In genomic region chr7:101126651-101127459, GRCh38 we compare ENCODE assay signal across 1 cellular context.
A peak's percentile ranks its signal among the peaks of the same experiment; 100 is the strongest.
TF ChIP-seq lines count a peak whose summit lies in the region.

TSS of gene SERPINE1 (plus strand) at chr7:101127104. CDS start at chr7:101128394, 1,290 bp downstream.

TF ChIP-seq in HepG2, 621 proteins besides CTCF, POLR2A, EP300 and RAD21 (continued from another document and continues in another):
- TF ChIP-seq ZNF646 (CRISPR knock-in tag; IDR thresholded peaks at IDR 0.05) (peak; percentile 96), RORA (CRISPR knock-in tag; IDR thresholded peaks at IDR 0.05) (no peak), SETDB1 (CRISPR knock-in tag; IDR thresholded peaks at IDR 0.05; ENCODE audit: borderline replicate concordance) (no peak), PHF8 (CRISPR knock-in tag; IDR thresholded peaks at IDR 0.05) (no peak), STAG1 (CRISPR knock-in tag; IDR thresholded peaks at IDR 0.05) (peak; percentile 18; the same call in 1 of the 2 replicates), ZNF331 (CRISPR knock-in tag; IDR thresholded peaks at IDR 0.05) (peak; percentile 81), ADNP (CRISPR knock-in tag; IDR thresholded peaks at IDR 0.05) (0 out of 2 replicates have a peak, but pooled peaks have one; percentile 40), SIX1 (CRISPR knock-in tag; IDR thresholded peaks at IDR 0.05; ENCODE audit: borderline replicate concordance) (peak; percentile 56; the same call in 1 of the 2 replicates), ZNF451 (CRISPR knock-in tag; IDR thresholded peaks at IDR 0.05) (peak; percentile 85), ATF1 (CRISPR knock-in tag; IDR thresholded peaks at IDR 0.05) (peak; percentile 59), PLSCR1 (CRISPR knock-in tag; IDR thresholded peaks at IDR 0.05; ENCODE audit: borderline replicate concordance) (no peak), NR2F2 (IDR thresholded peaks at IDR 0.05; ENCODE audit: borderline replicate concordance, low read depth) (peak; percentile 99), PRDM15 (CRISPR knock-in tag; IDR thresholded peaks at IDR 0.05) (no peak), FOXA1 (IDR thresholded peaks at IDR 0.05) (no peak), FOXA1 (CRISPR knock-in tag; IDR thresholded peaks at IDR 0.05) (peak; percentile 68), ZNF367 (CRISPR knock-in tag; IDR thresholded peaks at IDR 0.05; ENCODE audit: borderline replicate concordance) (no peak), CBX2 (IDR thresholded peaks at IDR 0.05; ENCODE audit: low read depth, low read length) (no peak), CBX2 (CRISPR knock-in tag; IDR thresholded peaks at IDR 0.05; ENCODE audit: low read depth) (no peak), HNRNPK (IDR thresholded peaks at IDR 0.05; ENCODE audit: low read depth, low read length, poor library complexity, severe bottlenecking) (no peak), ZNF737 (CRISPR knock-in tag; IDR thresholded peaks at IDR 0.05; ENCODE audit: borderline replicate concordance) (no peak), SIX4 (CRISPR knock-in tag; IDR thresholded peaks at IDR 0.05) (no peak), DNMT1 (CRISPR knock-in tag; IDR thresholded peaks at IDR 0.05) (no peak; the same call in 1 of the 2 replicates), MXI1 (IDR thresholded peaks at IDR 0.05; ENCODE audit: borderline replicate concordance, low read depth, low read length) (peak; percentile 90; the same call in 2 of the 3 replicates), TOE1 (CRISPR knock-in tag; IDR thresholded peaks at IDR 0.05) (no peak), ZNF441 (CRISPR knock-in tag; IDR thresholded peaks at IDR 0.05; ENCODE audit: borderline replicate concordance) (0 out of 2 replicates have a peak, but pooled peaks have one; percentile 4), TEF (CRISPR knock-in tag; IDR thresholded peaks at IDR 0.05) (no peak), ZNF256 (CRISPR knock-in tag; conservative IDR thresholded peaks at IDR 0.05) (no peak), ZKSCAN5 (CRISPR knock-in tag; IDR thresholded peaks at IDR 0.05) (no peak), TGIF2 (CRISPR knock-in tag; IDR thresholded peaks at IDR 0.05) (peak; percentile 83; the same call in 1 of the 2 replicates), MED1 (CRISPR knock-in tag; IDR thresholded peaks at IDR 0.05) (peak; percentile 97), ZNF432 (CRISPR knock-in tag; IDR thresholded peaks at IDR 0.05; ENCODE audit: borderline replicate concordance) (no peak), RFX5 (IDR thresholded peaks at IDR 0.05; ENCODE audit: low read depth, low read length) (peak; percentile 46; the same call in 1 of the 2 replicates), CHD4 (IDR thresholded peaks at IDR 0.05; ENCODE audit: borderline replicate concordance, low read length) (peak; percentile 73; the same call in 1 of the 2 replicates), ZNF274 (CRISPR knock-in tag; IDR thresholded peaks at IDR 0.05) (no peak), NFE2L1 (CRISPR knock-in tag; IDR thresholded peaks at IDR 0.05; ENCODE audit: borderline replicate concordance) (no peak), ZNF841 (CRISPR knock-in tag; IDR thresholded peaks at IDR 0.05; ENCODE audit: borderline replicate concordance) (no peak), POGK (CRISPR knock-in tag; conservative IDR thresholded peaks at IDR 0.05) (peak; percentile 97), DBP (CRISPR knock-in tag; IDR thresholded peaks at IDR 0.05; ENCODE audit: not compliant biosample characterization) (no peak), NRL (CRISPR knock-in tag; IDR thresholded peaks at IDR 0.05; ENCODE audit: borderline replicate concordance) (peak; percentile 65; the same call in 1 of the 2 replicates), TAF1 (CRISPR knock-in tag; IDR thresholded peaks at IDR 0.05) (peak; percentile 75), ZMAT3 (CRISPR knock-in tag; conservative IDR thresholded peaks at IDR 0.05) (peak; percentile 83), ZNF549 (CRISPR knock-in tag; IDR thresholded peaks at IDR 0.05) (no peak), ZSCAN12 (CRISPR knock-in tag; IDR thresholded peaks at IDR 0.05) (0 out of 2 replicates have a peak, but pooled peaks have one; percentile 30)
- TF ChIP-seq, protein P1, sequence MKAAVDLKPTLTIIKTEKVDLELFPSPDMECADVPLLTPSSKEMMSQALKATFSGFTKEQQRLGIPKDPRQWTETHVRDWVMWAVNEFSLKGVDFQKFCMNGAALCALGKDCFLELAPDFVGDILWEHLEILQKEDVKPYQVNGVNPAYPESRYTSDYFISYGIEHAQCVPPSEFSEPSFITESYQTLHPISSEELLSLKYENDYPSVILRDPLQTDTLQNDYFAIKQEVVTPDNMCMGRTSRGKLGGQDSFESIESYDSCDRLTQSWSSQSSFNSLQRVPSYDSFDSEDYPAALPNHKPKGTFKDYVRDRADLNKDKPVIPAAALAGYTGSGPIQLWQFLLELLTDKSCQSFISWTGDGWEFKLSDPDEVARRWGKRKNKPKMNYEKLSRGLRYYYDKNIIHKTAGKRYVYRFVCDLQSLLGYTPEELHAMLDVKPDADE (CRISPR knock-in tag; IDR thresholded peaks at IDR 0.05) = no peak
- TF ChIP-seq, protein P2, sequence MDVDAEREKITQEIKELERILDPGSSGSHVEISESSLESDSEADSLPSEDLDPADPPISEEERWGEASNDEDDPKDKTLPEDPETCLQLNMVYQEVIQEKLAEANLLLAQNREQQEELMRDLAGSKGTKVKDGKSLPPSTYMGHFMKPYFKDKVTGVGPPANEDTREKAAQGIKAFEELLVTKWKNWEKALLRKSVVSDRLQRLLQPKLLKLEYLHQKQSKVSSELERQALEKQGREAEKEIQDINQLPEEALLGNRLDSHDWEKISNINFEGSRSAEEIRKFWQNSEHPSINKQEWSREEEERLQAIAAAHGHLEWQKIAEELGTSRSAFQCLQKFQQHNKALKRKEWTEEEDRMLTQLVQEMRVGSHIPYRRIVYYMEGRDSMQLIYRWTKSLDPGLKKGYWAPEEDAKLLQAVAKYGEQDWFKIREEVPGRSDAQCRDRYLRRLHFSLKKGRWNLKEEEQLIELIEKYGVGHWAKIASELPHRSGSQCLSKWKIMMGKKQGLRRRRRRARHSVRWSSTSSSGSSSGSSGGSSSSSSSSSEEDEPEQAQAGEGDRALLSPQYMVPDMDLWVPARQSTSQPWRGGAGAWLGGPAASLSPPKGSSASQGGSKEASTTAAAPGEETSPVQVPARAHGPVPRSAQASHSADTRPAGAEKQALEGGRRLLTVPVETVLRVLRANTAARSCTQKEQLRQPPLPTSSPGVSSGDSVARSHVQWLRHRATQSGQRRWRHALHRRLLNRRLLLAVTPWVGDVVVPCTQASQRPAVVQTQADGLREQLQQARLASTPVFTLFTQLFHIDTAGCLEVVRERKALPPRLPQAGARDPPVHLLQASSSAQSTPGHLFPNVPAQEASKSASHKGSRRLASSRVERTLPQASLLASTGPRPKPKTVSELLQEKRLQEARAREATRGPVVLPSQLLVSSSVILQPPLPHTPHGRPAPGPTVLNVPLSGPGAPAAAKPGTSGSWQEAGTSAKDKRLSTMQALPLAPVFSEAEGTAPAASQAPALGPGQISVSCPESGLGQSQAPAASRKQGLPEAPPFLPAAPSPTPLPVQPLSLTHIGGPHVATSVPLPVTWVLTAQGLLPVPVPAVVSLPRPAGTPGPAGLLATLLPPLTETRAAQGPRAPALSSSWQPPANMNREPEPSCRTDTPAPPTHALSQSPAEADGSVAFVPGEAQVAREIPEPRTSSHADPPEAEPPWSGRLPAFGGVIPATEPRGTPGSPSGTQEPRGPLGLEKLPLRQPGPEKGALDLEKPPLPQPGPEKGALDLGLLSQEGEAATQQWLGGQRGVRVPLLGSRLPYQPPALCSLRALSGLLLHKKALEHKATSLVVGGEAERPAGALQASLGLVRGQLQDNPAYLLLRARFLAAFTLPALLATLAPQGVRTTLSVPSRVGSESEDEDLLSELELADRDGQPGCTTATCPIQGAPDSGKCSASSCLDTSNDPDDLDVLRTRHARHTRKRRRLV (CRISPR knock-in tag; IDR thresholded peaks at IDR 0.05) = 0 out of 2 replicates have a peak, but pooled peaks have one; percentile 20
